ENCODE assay signal across 35 cellular contexts in the genomic region with DNA sequence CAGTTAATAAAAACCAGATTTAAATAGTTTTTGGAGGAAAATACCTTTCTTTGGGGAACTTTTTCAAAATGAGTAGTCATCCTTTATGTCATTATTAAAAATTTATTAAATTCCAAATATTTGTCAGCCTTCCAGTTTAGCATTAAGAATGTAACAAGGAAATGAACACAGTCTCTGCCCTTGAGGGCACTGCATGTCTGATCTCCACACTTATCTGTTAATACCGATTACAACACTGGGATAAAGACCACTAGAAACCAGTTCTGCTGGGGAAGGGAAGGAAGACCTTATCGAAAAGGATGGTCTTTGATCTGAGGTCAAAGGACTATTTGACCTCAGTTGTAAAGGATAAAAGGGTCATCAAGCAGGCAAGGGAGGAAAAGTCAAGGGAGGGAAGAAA.
"Had no signal": no experiment of that assay in that cellular context is flagged by ENCODE, and none has a peak within 500 bp of the region (broad histone marks: within the 10 kb centered on the region; RNA-seq: fewer than 3 reads in every experiment).

No MANE protein-coding gene starts in this region.

- H3K9me3 ChIP-seq: body of pancreas, breast epithelium had no signal

- H3K4me3 ChIP-seq: adrenal gland, body of pancreas, breast epithelium had no signal

- H3K36me3 ChIP-seq: adrenal gland, brain microvascular endothelial cell, breast epithelium had no signal

- DNase-seq: activated B cell treated with CpG ODN at 0.5 μM for 24 hours; activated CD4-positive, alpha-beta memory T cell treated with anti-CD3 and anti-CD28 coated beads for 36 hours; activated CD4-positive, alpha-beta T cell treated with anti-CD3 and anti-CD28 coated beads for 4 hours; activated CD4-positive, alpha-beta T cell treated with anti-CD3 and anti-CD28 coated beads, Interleukin-2, amount 10 ng/mL, durations not matched to agents 24 days and 14 days; activated CD4-positive, alpha-beta T cell treated with anti-CD3 and anti-CD28 coated beads, Interleukin-2, amount 50 U/mL, for 1 hour; activated CD4-positive, alpha-beta T cell treated with anti-CD3 and anti-CD28 coated beads, Interleukin-2, amount 50 U/mL, for 4 hours; activated CD4-positive, CD25-positive, alpha-beta regulatory T cell treated with anti-CD3 and anti-CD28 coated beads, Interleukin-2, amount 50 U/mL, for 72 hours; activated CD8-positive, alpha-beta memory T cell treated with anti-CD3 and anti-CD28 coated beads, Interleukin-2, amount 50 U/mL, for 4 hours; activated CD8-positive, alpha-beta T cell treated with anti-CD3 and anti-CD28 coated beads for 36 hours; activated effector memory CD4-positive, alpha-beta T cell treated with anti-CD3 and anti-CD28 coated beads, Interleukin-2, amount 50 U/mL, for 16 hours; activated gamma-delta T cell treated with Interleukin-2 at 50 U/mL for 16 hours; activated naive CD4-positive, alpha-beta T cell; activated naive CD4-positive, alpha-beta T cell treated with anti-CD3 and anti-CD28 coated beads for 36 hours; activated naive CD4-positive, alpha-beta T cell treated with anti-CD3 and anti-CD28 coated beads, Interleukin-2, amount 50 U/mL, for 16 hours; activated naive CD8-positive, alpha-beta T cell treated with anti-CD3 and anti-CD28 coated beads for 36 hours; activated T-cell treated with anti-CD3 and anti-CD28 coated beads for 4 hours; activated T-cell treated with anti-CD3 and anti-CD28 coated beads, Interleukin-2, amount 50 U/mL, for 1 hour; activated T-cell treated with anti-CD3 and anti-CD28 coated beads, Interleukin-2, amount 50 U/mL, for 4 hours; activated T-cell treated with anti-CD3 and anti-CD28 coated beads, Interleukin-2, amount 50 U/mL, for 72 hours; adrenal gland; amniotic stem cell; aorta; body of pancreas; brain microvascular endothelial cell; caudate nucleus; cerebellar nuclear complex; T-helper 1 cell; T-helper 2 cell; T-helper 9 cell had no signal

- H3K27me3 ChIP-seq: adrenal gland, body of pancreas, brain microvascular endothelial cell, breast epithelium had no signal

- FAIRE-seq: astrocyte, TTC549 had no signal

- ATAC-seq: activated CD8-positive, alpha-beta T cell treated with anti-CD3 and anti-CD28 coated beads for 36 hours; activated naive CD4-positive, alpha-beta T cell treated with anti-CD3 and anti-CD28 coated beads, Interleukin-2, amount 50 U/mL, for 72 hours; activated T-cell treated with anti-CD3 and anti-CD28 coated beads, Interleukin-2, amount 50 U/mL, for 4 hours; activated T-cell treated with anti-CD3 and anti-CD28 coated beads, Interleukin-2, amount 50 U/mL, for 72 hours; activated T-helper 17 cell treated with anti-CD3 and anti-CD28 coated beads, Interleukin-2, amount 50 U/mL, for 72 hours; body of pancreas had no signal

- H3K27ac ChIP-seq: adrenal gland, body of pancreas, brain microvascular endothelial cell, breast epithelium, VCaP had no signal

- H3K4me1 ChIP-seq: adrenal gland, body of pancreas, breast epithelium had no signal
